ENCODE assay signal across 17 cellular contexts in genomic region chr22:27874185-27874584, GRCh38. TPM values are rescaled to one million over a fixed set of nuclear protein-coding genes. Genes with fewer than 3 reads are reported as not detected.
A peak's percentile ranks its signal among the peaks of the same experiment; 100 is the strongest.
DNase-seq lines count a peak whose midpoint lies in the region; TF ChIP-seq lines count a peak whose summit lies in the region.
"Had no signal": no experiment of that assay in that cellular context is flagged by ENCODE, and none has a peak within 500 bp of the region (broad histone marks: within the 10 kb centered on the region; RNA-seq: fewer than 3 reads in every experiment).

No MANE protein-coding gene starts in this region.

- intact Hi-C loops in esophagus squamous epithelium (cut with DNase I) (no loop called here), thyroid gland (cut with DNase I) (no loop called here), lower leg skin (cut with DNase I; ENCODE audit: low total_unique reads) (no loop called here)

- POLR2A ChIA-PET in activated CD4-positive, alpha-beta T cell treated with anti-CD3 and anti-CD28 coated beads, Interleukin-2, amount 10 ng/mL, durations not matched to agents 7 days and 5 days (lab: Charles Lee) = no interaction called here

- TF ChIP-seq CTCF in brain (conservative IDR thresholded peaks at IDR 0.05) = no peak
- no peak for TF ChIP-seq CTCF in esophagus squamous epithelium (IDR thresholded peaks at IDR 0.05)
- TF ChIP-seq CTCF in nephron progenitor cell (IDR thresholded peaks at IDR 0.05) = no peak
- no peak for TF ChIP-seq CTCF in thyroid gland (IDR thresholded peaks at IDR 0.05)
- TF ChIP-seq CTCF in lower leg skin (IDR thresholded peaks at IDR 0.05) = no peak

- H3K9me3 ChIP-seq in esophagus squamous epithelium (no peaks in the 10 kb centered on the region), thyroid gland (no peaks in the 10 kb centered on the region)
- H3K9me3 ChIP-seq: BE2C, MG63 had no signal

- no peak overlapping the region for H3K4me3 Mint-ChIP-seq in brain
- no peak overlapping the region for H3K4me3 Mint-ChIP-seq in nephron progenitor cell
- H3K4me3 Mint-ChIP-seq in activated CD4-positive, alpha-beta T cell treated with anti-CD3 and anti-CD28 coated beads, Interleukin-2, amount 10 ng/mL, durations not matched to agents 7 days and 5 days = no peak overlapping the region
- H3K4me3 Mint-ChIP-seq: activated CD4-positive, alpha-beta memory T cell treated with anti-CD3 and anti-CD28 coated beads, Interleukin-2, amount 10 ng/mL, durations not matched to agents 7 days and 5 days; naive B cell had no signal

- no peaks in the 10 kb centered on the region for H3K27me3 Mint-ChIP-seq in brain
- no peaks in the 10 kb centered on the region for H3K27me3 Mint-ChIP-seq in nephron progenitor cell (ENCODE audit: low read depth, poor library complexity)
- no peaks in the 10 kb centered on the region for H3K27me3 Mint-ChIP-seq in activated CD4-positive, alpha-beta T cell treated with anti-CD3 and anti-CD28 coated beads, Interleukin-2, amount 10 ng/mL, durations not matched to agents 7 days and 5 days
- H3K27me3 Mint-ChIP-seq: activated CD4-positive, alpha-beta memory T cell treated with anti-CD3 and anti-CD28 coated beads, Interleukin-2, amount 10 ng/mL, durations not matched to agents 7 days and 5 days; naive B cell; progenitor cell of endocrine pancreas had no signal

- TF ChIP-seq POLR2A in esophagus squamous epithelium (IDR thresholded peaks at IDR 0.05) (no peak), thyroid gland (IDR thresholded peaks at IDR 0.05) (no peak), lower leg skin (IDR thresholded peaks at IDR 0.05) (no peak)

- H3K36me3 ChIP-seq in esophagus squamous epithelium (peaks cover 0 to 55% (median 11%) of the 10 kb centered on the region in 3 donors), thyroid gland (peaks cover 0 to 2% of the 10 kb centered on the region in 2 donors)

- H3K4me1 Mint-ChIP-seq in brain (peaks cover 76% of the 10 kb centered on the region), nephron progenitor cell (peaks cover 30% of the 10 kb centered on the region)
- H3K4me1 Mint-ChIP-seq in activated CD4-positive, alpha-beta T cell treated with anti-CD3 and anti-CD28 coated beads, Interleukin-2, amount 10 ng/mL, durations not matched to agents 7 days and 5 days = peaks cover 36% of the 10 kb centered on the region

- H3K36me3 Mint-ChIP-seq in brain = peaks cover 38% of the 10 kb centered on the region
- peaks cover 36% of the 10 kb centered on the region for H3K36me3 Mint-ChIP-seq in nephron progenitor cell (ENCODE audit: low read depth)
- H3K36me3 Mint-ChIP-seq in activated CD4-positive, alpha-beta T cell treated with anti-CD3 and anti-CD28 coated beads, Interleukin-2, amount 10 ng/mL, durations not matched to agents 7 days and 5 days (ENCODE audit: low read depth) = peaks cover 22% of the 10 kb centered on the region

- H3K27me3 ChIP-seq in esophagus squamous epithelium = no peaks in the 10 kb centered on the region
- no peaks in the 10 kb centered on the region for H3K27me3 ChIP-seq in thyroid gland
- H3K27me3 ChIP-seq: BE2C, MG63 had no signal

- peak overlapping the region in 3 of 4 donors; percentile 65 to 73 (median 67) for H3K27ac ChIP-seq in esophagus squamous epithelium
- H3K27ac ChIP-seq in thyroid gland = peak overlapping the region in 2 of 3 donors; percentile 73 to 78

- H3K4me3 ChIP-seq in esophagus squamous epithelium (no peak overlapping the region), thyroid gland (replicated peaks in 1 of 3) (no peak overlapping the region), lower leg skin (ENCODE audit: low read depth, poor library complexity, severe bottlenecking) (no peak overlapping the region)
- H3K4me3 ChIP-seq: MG63 had no signal

- DNase-seq in esophagus squamous epithelium (lab: John Stamatoyannopoulos, UW) (no peak), nephron progenitor cell (no peak), thyroid gland (no peak), AG08395 (ENCODE audit: low spot score) (no peak), lower leg skin (ENCODE audit: low spot score in 2 of 2) (no peak)
- DNase-seq in activated CD4-positive, alpha-beta T cell treated with anti-CD3 and anti-CD28 coated beads, Interleukin-2, amount 10 ng/mL, durations not matched to agents 7 days and 5 days = no peak
- DNase-seq: activated CD4-positive, alpha-beta memory T cell treated with anti-CD3 and anti-CD28 coated beads, Interleukin-2, amount 10 ng/mL, durations not matched to agents 7 days and 5 days; BE2C; Calu3; central memory CD4-positive, alpha-beta T cell; MG63; naive B cell; NCI-H1694; NCI-H446 treated with DMSO at 0.1 percent for 48 hours; stimulated activated naive CD4-positive, alpha-beta T cell had no signal

- WGBS in esophagus squamous epithelium, 2 donors = 78 to 93% methylated on average over 5 to 6 of the region's 6 CpGs
- 82 to 85% methylated on average over 6 of the region's 6 CpGs for WGBS in thyroid gland, 2 donors
- WGBS in lower leg skin, 2 donors = 81 to 89% methylated on average over 6 of the region's 6 CpGs

- CTCF ChIA-PET in activated CD4-positive, alpha-beta T cell treated with anti-CD3 and anti-CD28 coated beads, Interleukin-2, amount 10 ng/mL, durations not matched to agents 7 days and 5 days (lab: Charles Lee) = interaction anchor here (1.0 to 1.1 kb wide), 2 partner anchors 11 to 16 kb away, joined by 3 read pairs; no protein-coding TSS in a partner anchor

- H3K4me1 ChIP-seq in esophagus squamous epithelium (peaks cover 6 to 93% (median 12%) of the 10 kb centered on the region in 3 donors), thyroid gland (peaks cover 19 to 38% of the 10 kb centered on the region in 2 donors)

- peak overlapping the region in 4 of 5 experiments; percentile 29 to 96 (median 54) for H3K27ac Mint-ChIP-seq in brain
- H3K27ac Mint-ChIP-seq in nephron progenitor cell = peak overlapping the region; percentile 48
- no peak overlapping the region for H3K27ac Mint-ChIP-seq in activated CD4-positive, alpha-beta T cell treated with anti-CD3 and anti-CD28 coated beads, Interleukin-2, amount 10 ng/mL, durations not matched to agents 7 days and 5 days
- H3K27ac Mint-ChIP-seq: activated CD4-positive, alpha-beta memory T cell treated with anti-CD3 and anti-CD28 coated beads, Interleukin-2, amount 10 ng/mL, durations not matched to agents 7 days and 5 days had no signal

- H3K9me3 Mint-ChIP-seq in brain (peaks cover 0 to 2% (median 0%) of the 10 kb centered on the region in 5 experiments), nephron progenitor cell (no peaks in the 10 kb centered on the region)
- H3K9me3 Mint-ChIP-seq in activated CD4-positive, alpha-beta T cell treated with anti-CD3 and anti-CD28 coated beads, Interleukin-2, amount 10 ng/mL, durations not matched to agents 7 days and 5 days = no peaks in the 10 kb centered on the region
- H3K9me3 Mint-ChIP-seq: activated CD4-positive, alpha-beta memory T cell treated with anti-CD3 and anti-CD28 coated beads, Interleukin-2, amount 10 ng/mL, durations not matched to agents 7 days and 5 days; naive B cell had no signal

RNA-seq across cellular contexts. Expression of gene PITPNB, which starts 44.9 kb away (rescaled TPM):
- polyA plus RNA-seq in brain (ENCODE audit: insufficient read depth, low read depth, low replicate concordance) = 26.4 TPM
- total RNA-seq in esophagus squamous epithelium (10 to 100 TPM; 26.4 to 68.9 (median 46.4) TPM), thyroid gland (10 to 100 TPM; 30.7 to 54.4 (median 42.6) TPM), lower leg skin (10 to 100 TPM; 22.1 to 36.5 (median 29.7) TPM)
- total RNA-seq in activated CD4-positive, alpha-beta T cell treated with anti-CD3 and anti-CD28 coated beads, Interleukin-2, amount 10 ng/mL, durations not matched to agents 7 days and 5 days = 10 to 100 TPM; 83.2 to 93.2 TPM
